Comparison of ENCODE assay signal across 1 cellular context in genomic region chr7:24284699-24285506, GRCh38.
TF ChIP-seq lines count a peak whose summit lies in the region.

No MANE protein-coding gene starts in this region.

TF ChIP-seq in WTC11, 78 proteins besides CTCF, POLR2A, EP300 and RAD21 (continued from another document):
- TF ChIP-seq ETV6 (CRISPR knock-in tag; IDR thresholded peaks at IDR 0.05) (peak; percentile 50; the same call in 1 of the 2 replicates), CREB1 (CRISPR knock-in tag; IDR thresholded peaks at IDR 0.05) (0 out of 2 replicates have a peak, but pooled peaks have one; percentile 50), SOX15 (CRISPR knock-in tag; IDR thresholded peaks at IDR 0.05) (no peak), SP1 (CRISPR knock-in tag; conservative IDR thresholded peaks at IDR 0.05) (no peak), NFATC4 (CRISPR knock-in tag; IDR thresholded peaks at IDR 0.05) (no peak), ELF4 (CRISPR knock-in tag; IDR thresholded peaks at IDR 0.05; ENCODE audit: low read depth) (no peak), TEAD4 (CRISPR knock-in tag; IDR thresholded peaks at IDR 0.05) (no peak), ZNF423 (CRISPR knock-in tag; IDR thresholded peaks at IDR 0.05) (peak; percentile 27; the same call in 1 of the 2 replicates), FOXK1 (CRISPR knock-in tag; IDR thresholded peaks at IDR 0.05) (no peak), ZNF121 (CRISPR knock-in tag; IDR thresholded peaks at IDR 0.05) (peak; percentile 53; the same call in 1 of the 2 replicates), ZNF425 (CRISPR knock-in tag; conservative IDR thresholded peaks at IDR 0.05) (no peak), USF1 (CRISPR knock-in tag; IDR thresholded peaks at IDR 0.05) (no peak), PRDM15 (CRISPR knock-in tag; IDR thresholded peaks at IDR 0.05) (peak; percentile 13; the same call in 1 of the 2 replicates), MAX (CRISPR knock-in tag; IDR thresholded peaks at IDR 0.05) (peak; percentile 75), ZMAT4 (CRISPR knock-in tag; IDR thresholded peaks at IDR 0.05) (no peak), ZNF138 (CRISPR knock-in tag; conservative IDR thresholded peaks at IDR 0.05) (no peak), E2F1 (CRISPR knock-in tag; IDR thresholded peaks at IDR 0.05) (no peak), TEAD1 (CRISPR knock-in tag; IDR thresholded peaks at IDR 0.05) (no peak), FOXP1 (CRISPR knock-in tag; IDR thresholded peaks at IDR 0.05; ENCODE audit: borderline replicate concordance) (no peak), ZNF219 (CRISPR knock-in tag; IDR thresholded peaks at IDR 0.05; ENCODE audit: borderline replicate concordance) (no peak)
TF ChIP-seq in WTC11: peak in this region for 8.
